ENCODE assay signal across 9 cellular contexts in the genomic region with DNA sequence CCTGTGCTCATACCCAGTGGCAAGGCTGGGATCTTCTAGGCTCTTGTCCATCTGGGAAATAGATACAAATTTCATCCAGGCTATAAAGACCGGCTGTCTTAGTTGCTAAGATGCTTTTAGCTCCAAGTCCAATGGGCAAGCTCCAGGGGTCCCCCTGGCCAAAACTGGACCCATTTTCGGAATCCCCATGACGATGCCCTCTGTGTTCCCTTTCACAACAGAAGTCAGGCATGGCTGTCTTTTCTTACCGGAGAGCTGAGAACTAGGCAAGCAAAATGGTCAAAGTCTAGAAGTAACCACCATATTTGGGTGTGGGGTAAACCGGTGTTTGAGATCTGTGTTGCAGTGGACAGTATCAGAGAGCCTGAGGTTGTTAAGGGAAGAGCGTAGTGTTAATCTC. TPM values are rescaled to one million over a fixed set of nuclear protein-coding genes. Genes with fewer than 3 reads are reported as not detected.
DNase-seq lines count a peak whose midpoint lies in the region; ATAC-seq and TF ChIP-seq lines count a peak whose summit lies in the region.
"Had no signal": no experiment of that assay in that cellular context is flagged by ENCODE, and none has a peak within 500 bp of the region (broad histone marks: within the 10 kb centered on the region; RNA-seq: fewer than 3 reads in every experiment).

No MANE protein-coding gene starts in this region.

- H3K4me1 ChIP-seq in right lobe of liver, result peaks cover 0 to 61% (median 25%) of the 10 kb centered on the region in 4 donors
- H3K4me1 ChIP-seq in transverse colon, result peaks cover 16 to 50% (median 31%) of the 10 kb centered on the region in 4 donors

- H3K36me3 Mint-ChIP-seq in activated naive CD4-positive, alpha-beta T cell treated with anti-CD3 and anti-CD28 coated beads for 36 hours (ENCODE audit: low read depth), result peaks cover 9% of the 10 kb centered on the region

- intact Hi-C loops in activated naive CD4-positive, alpha-beta T cell treated with anti-CD3 and anti-CD28 coated beads for 36 hours (cut with micrococcal nuclease), result loop anchor here (2.0 to 5.0 kb wide), 2 partner anchors 28 to 306 kb away; partner anchors contain the start of genes ACY1 and DNAH1
- intact Hi-C loops in right lobe of liver (cut with DNase I), result no loop called here
- intact Hi-C loops in transverse colon (cut with DNase I; ENCODE audit: low total_unique reads), result loop anchor here (10.0 kb wide), 1 partner anchor 1954 kb away; no protein-coding TSS in a partner anchor

- CTCF ChIA-PET in activated naive CD4-positive, alpha-beta T cell treated with anti-CD3 and anti-CD28 coated beads for 36 hours (lab: Charles Lee), result interaction anchor here (0.9 to 4.9 kb wide), 6 partner anchors 9 to 68 kb away, joined by 3 to 62 read pairs (median 9); no protein-coding TSS in a partner anchor

- H3K4me1 Mint-ChIP-seq in activated naive CD4-positive, alpha-beta T cell treated with anti-CD3 and anti-CD28 coated beads for 36 hours (ENCODE audit: low read depth), result peaks cover 35% of the 10 kb centered on the region

- H3K4me3 Mint-ChIP-seq in activated naive CD4-positive, alpha-beta T cell treated with anti-CD3 and anti-CD28 coated beads for 36 hours, result peak overlapping the region; percentile 98

- no peaks in the 10 kb centered on the region for H3K27me3 Mint-ChIP-seq in activated naive CD4-positive, alpha-beta T cell treated with anti-CD3 and anti-CD28 coated beads for 36 hours (ENCODE audit: low read depth)

- H3K27me3 ChIP-seq in right lobe of liver (no peaks in the 10 kb centered on the region), transverse colon (no peaks in the 10 kb centered on the region)

- peak overlapping the region; percentile 100 for H3K27ac Mint-ChIP-seq in activated naive CD4-positive, alpha-beta T cell treated with anti-CD3 and anti-CD28 coated beads for 36 hours

- DNase-seq in activated naive CD4-positive, alpha-beta T cell treated with anti-CD3 and anti-CD28 coated beads for 36 hours, result no peak
- no peak for DNase-seq in activated naive CD4-positive, alpha-beta T cell treated with anti-CD3 and anti-CD28 coated beads, Interleukin-2, amount 50 U/mL, for 16 hours
- DNase-seq in right lobe of liver, result no peak
- no peak for DNase-seq in transverse colon
- DNase-seq in NCI-H82 (lab: John Stamatoyannopoulos, UW), result no peak
- DNase-seq in DMS53 (lab: John Stamatoyannopoulos, UW), result no peak
- DNase-seq: stimulated activated naive CD4-positive, alpha-beta T cell had no signal

- TF ChIP-seq EP300 in transverse colon (IDR thresholded peaks at IDR 0.05; ENCODE audit: low read depth), result no peak

- H3K36me3 ChIP-seq in right lobe of liver, result peaks cover 0 to 18% (median 8%) of the 10 kb centered on the region in 4 donors
- no peaks in the 10 kb centered on the region for H3K36me3 ChIP-seq in transverse colon

- in situ Hi-C loops in transverse colon (cut with MboI; ENCODE audit: low pct_ligation_motif_present in 1 of 4, low pct_unique_long_range_greater_than_20kb in 1 of 4, low sequenced_read_pairs in 3 of 4), result loop anchor here in 2 of 4 donors (5.0 to 10.0 kb wide), 2 partner anchors 54 to 56 kb away; partner anchors contain the start of gene TWF2 (in 1 of the 2)

- TF ChIP-seq POLR2A in right lobe of liver (IDR thresholded peaks at IDR 0.05), result no peak
- TF ChIP-seq POLR2A in transverse colon (IDR thresholded peaks at IDR 0.05), result no peak

- ATAC-seq in right lobe of liver (no peak), GM21619 (IDR thresholded peaks at IDR 0.05; ENCODE audit: unreplicated experiment) (no peak)

- H3K9me3 Mint-ChIP-seq in activated naive CD4-positive, alpha-beta T cell treated with anti-CD3 and anti-CD28 coated beads for 36 hours, result no peaks in the 10 kb centered on the region

- TF ChIP-seq CTCF in right lobe of liver (IDR thresholded peaks at IDR 0.05), result no peak
- TF ChIP-seq CTCF in transverse colon (IDR thresholded peaks at IDR 0.05), result no peak

- 73% methylated on average over 5 of the region's 6 CpGs for WGBS in right lobe of liver (ENCODE audit: insufficient coverage, low coverage, low lambda C conversion rate, missing lambda C conversion rate)
- 84 to 88% methylated on average over 4 to 6 of the region's 6 CpGs for WGBS in transverse colon (ENCODE audit: low coverage in 1 of 2), 2 donors

- no peaks in the 10 kb centered on the region for H3K9me3 ChIP-seq in right lobe of liver
- H3K9me3 ChIP-seq in transverse colon, result no peaks in the 10 kb centered on the region

- H3K27ac ChIP-seq in angular gyrus (ENCODE audit: low read depth, low read length) (peak overlapping the region; percentile 12), right lobe of liver (peak overlapping the region; percentile 56 to 100 (median 99)), transverse colon (peak overlapping the region; percentile 98 to 99 (median 98))

- H3K4me3 ChIP-seq in right lobe of liver (peak overlapping the region in 2 of 3 donors; percentile 89 to 90), transverse colon (peak overlapping the region in 2 of 4 donors; percentile 76 to 87)

RNA-seq across cellular contexts. Expression of gene GLYCTK, which starts 1.0 kb away (rescaled TPM):
- 10 to 100 TPM; 25.9 to 27.7 TPM for total RNA-seq in activated naive CD4-positive, alpha-beta T cell treated with anti-CD3 and anti-CD28 coated beads for 36 hours
- total RNA-seq in right lobe of liver (100 to 1,000 TPM in 4 of 6 experiments, 10 to 100 TPM in 2; 75.1 to 320 (median 178) TPM), transverse colon (100 to 1,000 TPM in 1 of 4 donors, 10 to 100 TPM in 3; 43.7 to 118 (median 73.7) TPM)

RNA-seq across cellular contexts. Expression of gene WDR82, which starts 10.2 kb away (rescaled TPM):
- 100 to 1,000 TPM; 176 to 177 TPM for total RNA-seq in activated naive CD4-positive, alpha-beta T cell treated with anti-CD3 and anti-CD28 coated beads for 36 hours
- total RNA-seq in right lobe of liver (10 to 100 TPM; 14.1 to 25.2 (median 20.7) TPM), transverse colon (10 to 100 TPM; 14.6 to 44.9 (median 40.8) TPM)

RNA-seq across cellular contexts. Expression of gene DNAH1, which starts 27.4 kb away (rescaled TPM):
- 1 to 10 TPM; 9.4 TPM for total RNA-seq in activated naive CD4-positive, alpha-beta T cell treated with anti-CD3 and anti-CD28 coated beads for 36 hours
- total RNA-seq in right lobe of liver, result 10 to 100 TPM in 2 of 6 experiments, 1 to 10 TPM in 4; 1.6 to 11.2 (median 8.1) TPM
- 100 to 1,000 TPM in 1 of 4 donors, 10 to 100 TPM in 3; 17.6 to 102 (median 26.3) TPM for total RNA-seq in transverse colon

RNA-seq across cellular contexts. Expression of gene PPM1M, which starts 43.1 kb away (rescaled TPM):
- 100 to 1,000 TPM; 107 to 108 TPM for total RNA-seq in activated naive CD4-positive, alpha-beta T cell treated with anti-CD3 and anti-CD28 coated beads for 36 hours
- total RNA-seq in right lobe of liver (1 to 10 TPM; 2.8 to 7.1 (median 4.5) TPM), transverse colon (1 to 10 TPM; 2.0 to 8.4 (median 6.2) TPM)

RNA-seq across cellular contexts. Expression of gene TWF2, which starts 49.7 kb away (rescaled TPM):
- 10 to 100 TPM; 89.1 to 91.3 TPM for total RNA-seq in activated naive CD4-positive, alpha-beta T cell treated with anti-CD3 and anti-CD28 coated beads for 36 hours
- 10 to 100 TPM; 12.9 to 34.4 (median 23.7) TPM for total RNA-seq in right lobe of liver
- total RNA-seq in transverse colon, result 10 to 100 TPM; 29.9 to 82.7 (median 61.0) TPM

Comparison
In these comparisons a context has a peak if more than half of its experiments do, and no peak if none do; other contexts are left out.
1. H3K27ac ChIP-seq: peak in every context shown above with its lines; median percentile 99 in right lobe of liver; 98 in transverse colon; 12 in angular gyrus.
2. intact Hi-C loops: an anchor here in activated naive CD4-positive, alpha-beta T cell treated with anti-CD3 and anti-CD28 coated beads for 36 hours (2.0 to 5.0 kb wide) and transverse colon (10.0 kb wide); none called in right lobe of liver.